Comparison of ENCODE assay signal across 8 cellular contexts in genomic region chr10:122164028-122164601, GRCh38.
A peak's percentile ranks its signal among the peaks of the same experiment; 100 is the strongest.
DNase-seq lines count a peak whose midpoint lies in the region; ATAC-seq, FAIRE-seq and TF ChIP-seq lines count a peak whose summit lies in the region.

No MANE protein-coding gene starts in this region.

- H3K27ac Mint-ChIP-seq in HFFc6 (no peak overlapping the region), WTC11 (peak overlapping the region; percentile 49; the same call in 1 of the 2 replicates)

- H3K4me3 Mint-ChIP-seq in HFFc6 = peak overlapping the region; percentile 73
- peak overlapping the region; percentile 86 for H3K4me3 Mint-ChIP-seq in WTC11

- H3K36me3 Mint-ChIP-seq in HFFc6 (ENCODE audit: low read depth) (no peaks in the 10 kb centered on the region), WTC11 (no peaks in the 10 kb centered on the region)

- peak overlapping the region; percentile 86 for H3K4me3 ChIP-seq in iPS DF 6.9 (ENCODE audit: low read length)
- H3K4me3 ChIP-seq in skeletal muscle cell (ENCODE audit: low read depth, low read length) = peak overlapping the region; percentile 52

- no peak for FAIRE-seq in GM19239 (lab: Jason Lieb, UNC)

- POLR2A ChIA-PET in WTC11 (lab: Charles Lee) = interaction anchor here (0.5 to 3.7 kb wide), 12 partner anchors 8 to 560 kb away, joined by 3 to 25 read pairs (median 5); no protein-coding TSS in a partner anchor

- H3K27me3 ChIP-seq in iPS DF 6.9 (ENCODE audit: control insufficient read depth, insufficient read depth, low read length) = no peaks in the 10 kb centered on the region

- peaks cover 6% of the 10 kb centered on the region; the same call in 1 of the 2 replicates for H3K4me1 ChIP-seq in iPS DF 6.9 (ENCODE audit: control insufficient read depth, insufficient read depth, low read length)

- peaks cover 5% of the 10 kb centered on the region for H3K27me3 Mint-ChIP-seq in HFFc6 (ENCODE audit: insufficient read depth)
- H3K27me3 Mint-ChIP-seq in WTC11 (ENCODE audit: low read depth) = peaks cover 8% of the 10 kb centered on the region; the same call in 1 of the 2 replicates

- no peaks in the 10 kb centered on the region for H3K9me3 ChIP-seq in iPS DF 6.9 (ENCODE audit: control insufficient read depth, insufficient read depth, low read length)

- peaks cover 8% of the 10 kb centered on the region for H3K4me1 Mint-ChIP-seq in HFFc6 (ENCODE audit: low read depth)
- peaks cover 75% of the 10 kb centered on the region for H3K4me1 Mint-ChIP-seq in WTC11

- no peak overlapping the region for H3K27ac ChIP-seq in iPS DF 6.9 (ENCODE audit: low read length)

- no peak for TF ChIP-seq CTCF in HFFc6 (IDR thresholded peaks at IDR 0.05)
- TF ChIP-seq CTCF in WTC11 (IDR thresholded peaks at IDR 0.05) = no peak

- peak; percentile 4 for ATAC-seq in WTC11
- ATAC-seq in HG03378 (IDR thresholded peaks at IDR 0.05; ENCODE audit: unreplicated experiment) = no peak
- no peak for ATAC-seq in HG03196 (IDR thresholded peaks at IDR 0.05; ENCODE audit: unreplicated experiment)

- no CpG with 5 or more reads among the region's 24 CpGs for WGBS in iPS DF 6.9 (ENCODE audit: insufficient coverage, insufficient read length)

- H3K9me3 Mint-ChIP-seq in HFFc6 = no peaks in the 10 kb centered on the region
- H3K9me3 Mint-ChIP-seq in WTC11 = no peaks in the 10 kb centered on the region

- DNase-seq in HFFc6 (no peak), WTC11 (ENCODE audit: low spot score) (no peak), iPS DF 6.9 (ENCODE audit: low read depth, low spot score) (no peak), skeletal muscle cell (ENCODE audit: low read depth) (no peak), kidney glomerular epithelial cell (lab: John Stamatoyannopoulos, UW) (no peak), GM19239 (ENCODE audit: insufficient read length, low spot score) (no peak)

- CTCF ChIA-PET in WTC11 (lab: Charles Lee) = interaction anchor here (0.6 to 3.7 kb wide), 13 partner anchors 10 to 491 kb away, joined by 3 to 15 read pairs (median 4); no protein-coding TSS in a partner anchor

- H3K36me3 ChIP-seq in iPS DF 6.9 (ENCODE audit: control insufficient read depth, insufficient read depth, low read length) = no peaks in the 10 kb centered on the region

TF ChIP-seq in WTC11, 78 proteins besides CTCF, POLR2A, EP300 and RAD21:
- TF ChIP-seq NR3C1 (CRISPR knock-in tag; conservative IDR thresholded peaks at IDR 0.05; ENCODE audit: low read depth) = no peak
- no peak for TF ChIP-seq ZNF263 (CRISPR knock-in tag; IDR thresholded peaks at IDR 0.05; ENCODE audit: low read depth)
- TF ChIP-seq IRF1 (CRISPR knock-in tag; IDR thresholded peaks at IDR 0.05) = no peak
- 0 out of 2 replicates have a peak, but pooled peaks have one; percentile 10 for TF ChIP-seq MAX (CRISPR knock-in tag; IDR thresholded peaks at IDR 0.05)
